15 cellular contexts compared by ENCODE assay signal in genomic region chr10:89053555-89053954, GRCh38.
"Had no signal": no experiment of that assay in that cellular context is flagged by ENCODE, and none has a peak within 500 bp of the region (broad histone marks: within the 10 kb centered on the region; RNA-seq: fewer than 3 reads in every experiment).

No MANE protein-coding gene starts in this region.

- H3K27me3 ChIP-seq: gastrocnemius medialis, sigmoid colon had no signal

- H3K4me3 ChIP-seq: coronary artery, gastrocnemius medialis, sigmoid colon had no signal

- H3K9me2 ChIP-seq: SK-N-SH had no signal

- H3K9me3 ChIP-seq: gastrocnemius medialis, sigmoid colon, SK-N-SH had no signal

- H3K4me2 ChIP-seq: SK-N-SH had no signal

- H3K9ac ChIP-seq: SK-N-SH had no signal

- ATAC-seq: activated CD8-positive, alpha-beta T cell treated with anti-CD3 and anti-CD28 coated beads, Interleukin-2, amount 10 ng/mL, durations not matched to agents 7 days and 5 days; activated naive CD8-positive, alpha-beta T cell treated with anti-CD3 and anti-CD28 coated beads, Interleukin-2, amount 50 U/mL, for 24 hours; gastrocnemius medialis; stimulated activated naive B cell treated with anti-CD40 and anti-IgM and Interleukin-4, amounts not matched to agents 10 μg/mL and 1 μg/mL and 100 μg/mL, for 72 hours; T-cell had no signal

- H3K36me3 ChIP-seq: gastrocnemius medialis, sigmoid colon had no signal

- H3K4me1 ChIP-seq: gastrocnemius medialis, sigmoid colon had no signal

- DNase-seq: activated CD4-positive, alpha-beta T cell treated with anti-CD3 and anti-CD28 coated beads, Interleukin-2, amount 10 ng/mL, durations not matched to agents 7 days and 5 days; activated CD8-positive, alpha-beta T cell treated with anti-CD3 and anti-CD28 coated beads, Interleukin-2, amount 10 ng/mL, durations not matched to agents 7 days and 5 days; activated naive CD4-positive, alpha-beta T cell treated with anti-CD3 and anti-CD28 coated beads for 36 hours; activated naive CD8-positive, alpha-beta T cell treated with anti-CD3 and anti-CD28 coated beads, Interleukin-2, amount 50 U/mL, for 24 hours; activated T-cell treated with anti-CD3 and anti-CD28 coated beads, Interleukin-2, amount 50 U/mL, for 24 hours; anterior cingulate cortex; gastrocnemius medialis; head of caudate nucleus; immature natural killer cell; kidney glomerular epithelial cell; sigmoid colon; SK-N-SH; stimulated activated naive B cell treated with anti-CD40 and anti-IgM and Interleukin-4, amounts not matched to agents 10 μg/mL and 1 μg/mL and 100 μg/mL, for 72 hours; T-cell had no signal

- H3K27ac ChIP-seq: coronary artery, gastrocnemius medialis, sigmoid colon had no signal
